8 cellular contexts compared by ENCODE assay signal in genomic region chr1:58652351-58653184, GRCh38. TPM values are rescaled to one million over a fixed set of nuclear protein-coding genes. Genes with fewer than 3 reads are reported as not detected.
DNase-seq lines count a peak whose midpoint lies in the region; ATAC-seq, FAIRE-seq and TF ChIP-seq lines count a peak whose summit lies in the region.

No MANE protein-coding gene starts in this region.

- no peaks in the 10 kb centered on the region for H3K27me3 ChIP-seq in left lung

- TF ChIP-seq CTCF in C4-2B (conservative IDR thresholded peaks at IDR 0.05) (peak; percentile 91), WI38 (IDR thresholded peaks at IDR 0.05; ENCODE audit: low read depth, low read length) (peak; percentile 61), left lung (IDR thresholded peaks at IDR 0.05) (peak; percentile 63 to 79)

- intact Hi-C loops in left lung (cut with DNase I): loop anchor here in 1 of 2 donors (5.0 kb wide), 1 partner anchor 130 kb away; no protein-coding TSS in a partner anchor

- H3K27ac ChIP-seq in C4-2B: no peak overlapping the region
- H3K27ac ChIP-seq in left lung: no peak overlapping the region

- no peaks in the 10 kb centered on the region for H3K9me3 ChIP-seq in left lung

- peaks cover 0 to 16% of the 10 kb centered on the region in 2 donors for H3K4me1 ChIP-seq in left lung

- peak; percentile 85 for DNase-seq in NCI-H2227 (lab: John Stamatoyannopoulos, UW; ENCODE audit: unreplicated experiment)
- DNase-seq in left lung: peak in 1 of 2 donors; percentile 50
- peak; percentile 18 to 51 (median 34) for DNase-seq in stimulated activated CD4-positive, alpha-beta T cell treated with anti-CD3 and anti-CD28 coated beads, TNF-alpha, amount 100 ng/mL, for 24 hours (ENCODE audit: low read depth in 3 of 3)

- peak; percentile 80 for FAIRE-seq in colon (lab: Jason Lieb, UNC)

- H3K4me3 ChIP-seq in WI38 (ENCODE audit: low read depth, low read length) (no peak overlapping the region), left lung (no peak overlapping the region)

- peaks cover 0 to 28% of the 10 kb centered on the region in 2 donors for H3K36me3 ChIP-seq in left lung

- ATAC-seq in GM18909 (IDR thresholded peaks at IDR 0.05; ENCODE audit: poor library complexity, unreplicated experiment) (peak; percentile 90), HG03175 (IDR thresholded peaks at IDR 0.05; ENCODE audit: unreplicated experiment) (peak; percentile 84), left lung (peak; percentile 99)

RNA-seq across cellular contexts. Expression of gene MYSM1, which starts 47.3 kb away (rescaled TPM):
- 10 to 100 TPM; 25.8 to 28.1 TPM for total RNA-seq in left lung
